16 cellular contexts compared by ENCODE assay signal in the genomic region with DNA sequence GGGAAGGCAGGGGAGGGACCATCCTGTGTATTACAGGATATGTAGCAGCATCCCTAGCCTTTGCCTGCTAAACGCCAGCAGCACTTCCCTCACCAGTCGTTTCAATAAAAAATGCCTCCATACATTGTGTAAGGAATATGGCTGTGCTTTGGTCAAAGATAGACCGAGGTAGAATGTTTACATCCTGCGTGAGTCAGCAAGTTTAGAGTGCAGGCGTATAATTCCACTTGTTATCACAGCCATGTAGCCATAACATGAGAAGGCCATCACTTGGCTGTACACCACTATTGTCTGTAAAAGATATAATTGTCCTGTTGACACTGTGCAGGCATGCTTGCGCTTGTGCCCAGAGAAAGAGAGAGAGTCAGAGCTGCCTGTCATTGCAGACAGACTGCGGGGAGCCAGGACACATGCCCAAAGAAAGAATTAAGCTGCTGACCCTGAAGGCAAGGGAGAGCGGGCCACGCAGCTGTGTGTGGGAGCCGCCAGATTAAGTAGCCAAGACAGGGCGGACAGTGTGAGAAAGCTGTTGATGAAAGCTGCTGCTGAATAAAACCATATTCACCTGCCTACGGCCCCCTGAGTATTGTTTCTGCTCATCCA.
DNase-seq lines count a peak whose midpoint lies in the region; ATAC-seq, FAIRE-seq and TF ChIP-seq lines count a peak whose summit lies in the region.
"Had no signal": no experiment of that assay in that cellular context is flagged by ENCODE, and none has a peak within 500 bp of the region (broad histone marks: within the 10 kb centered on the region; RNA-seq: fewer than 3 reads in every experiment).

No MANE protein-coding gene starts in this region.

- no peak for FAIRE-seq in pancreas (lab: Jason Lieb, UNC)
- FAIRE-seq: endothelial cell of umbilical vein had no signal

- peaks cover 1% of the 10 kb centered on the region for H3K27me3 Mint-ChIP-seq in glutamatergic neuron (ENCODE audit: unreplicated experiment)
- H3K27me3 Mint-ChIP-seq: activated CD4-positive, alpha-beta memory T cell treated with anti-CD3 and anti-CD28 coated beads, Interleukin-2, amount 10 ng/mL, durations not matched to agents 7 days and 5 days had no signal

- no peak for TF ChIP-seq POLR2A in ovary (IDR thresholded peaks at IDR 0.05)

- H3K36me3 ChIP-seq in ovary (no peaks in the 10 kb centered on the region), pancreas (no peaks in the 10 kb centered on the region), colonic mucosa (no peaks in the 10 kb centered on the region)

- ATAC-seq in pancreas, result no peak
- ATAC-seq in HG03571 (IDR thresholded peaks at IDR 0.05; ENCODE audit: unreplicated experiment), result no peak
- ATAC-seq: activated T-cell treated with anti-CD3 and anti-CD28 coated beads, Interleukin-2, amount 50 U/mL, for 72 hours; HCT116 had no signal

- H3K4me3 ChIP-seq in ovary (no peak overlapping the region), pancreas (no peak overlapping the region), colonic mucosa (no peak overlapping the region)

- intact Hi-C loops in ovary (cut with DNase I), result no loop called here
- intact Hi-C loops in pancreas (cut with DNase I), result no loop called here
- intact Hi-C loops in colonic mucosa (cut with DNase I), result no loop called here

- H3K9me3 Mint-ChIP-seq in glutamatergic neuron (ENCODE audit: unreplicated experiment), result peaks cover 10% of the 10 kb centered on the region
- H3K9me3 Mint-ChIP-seq: activated CD4-positive, alpha-beta memory T cell treated with anti-CD3 and anti-CD28 coated beads, Interleukin-2, amount 10 ng/mL, durations not matched to agents 7 days and 5 days; activated T-cell treated with anti-CD3 and anti-CD28 coated beads, Interleukin-2, amount 50 U/mL, for 72 hours had no signal

- DNase-seq in DMS153 (lab: John Stamatoyannopoulos, UW), result peak; percentile 83
- DNase-seq in NCI-H2227 treated with DMSO at 0.1 percent for 48 hours (lab: John Stamatoyannopoulos, UW), result peak; percentile 72
- DNase-seq in glutamatergic neuron, result no peak
- peak in 3 of 5 donors; percentile 44 to 74 (median 47) for DNase-seq in ovary
- no peak for DNase-seq in NK-92 (lab: John Stamatoyannopoulos, UW; ENCODE audit: unreplicated experiment)
- DNase-seq in pancreas, result no peak
- no peak for DNase-seq in colonic mucosa
- DNase-seq: activated CD4-positive, alpha-beta memory T cell treated with anti-CD3 and anti-CD28 coated beads, Interleukin-2, amount 10 ng/mL, durations not matched to agents 7 days and 5 days; activated T-cell treated with anti-CD3 and anti-CD28 coated beads, Interleukin-2, amount 50 U/mL, for 72 hours; cerebellar nuclear complex; midbrain; MV-4-11; NCI-H446 had no signal

- H3K9me3 ChIP-seq in ovary (no peaks in the 10 kb centered on the region), pancreas (no peaks in the 10 kb centered on the region), colonic mucosa (no peaks in the 10 kb centered on the region)

- WGBS in ovary, 3 donors, result 11 to 24% (median 16%) methylated on average over 12 of the region's 12 CpGs
- WGBS in pancreas, 2 donors, result 92% methylated on average over 12 of the region's 12 CpGs

- peaks cover 19% of the 10 kb centered on the region for H3K4me1 Mint-ChIP-seq in glutamatergic neuron (ENCODE audit: low read depth, unreplicated experiment)

- no peak overlapping the region for H3K4me3 Mint-ChIP-seq in glutamatergic neuron (ENCODE audit: unreplicated experiment)
- H3K4me3 Mint-ChIP-seq: activated CD4-positive, alpha-beta memory T cell treated with anti-CD3 and anti-CD28 coated beads, Interleukin-2, amount 10 ng/mL, durations not matched to agents 7 days and 5 days; activated T-cell treated with anti-CD3 and anti-CD28 coated beads, Interleukin-2, amount 50 U/mL, for 72 hours had no signal

- H3K27ac Mint-ChIP-seq in glutamatergic neuron (ENCODE audit: unreplicated experiment), result peak overlapping the region; percentile 34
- H3K27ac Mint-ChIP-seq: activated CD4-positive, alpha-beta memory T cell treated with anti-CD3 and anti-CD28 coated beads, Interleukin-2, amount 10 ng/mL, durations not matched to agents 7 days and 5 days had no signal

- H3K4me1 ChIP-seq in ovary (ENCODE audit: insufficient read depth) (peaks cover 9% of the 10 kb centered on the region), pancreas (no peaks in the 10 kb centered on the region), colonic mucosa (no peaks in the 10 kb centered on the region)

- no peak overlapping the region for H3K9ac ChIP-seq in colonic mucosa (ENCODE audit: low read depth in 2 of 2, low read length in 2 of 2)

- H3K27ac ChIP-seq in ovary, result no peak overlapping the region
- no peak overlapping the region for H3K27ac ChIP-seq in pancreas
- H3K27ac ChIP-seq in colonic mucosa, result no peak overlapping the region

- no peak for TF ChIP-seq EP300 in ovary (IDR thresholded peaks at IDR 0.05)

- no peak for TF ChIP-seq CTCF in glutamatergic neuron (IDR thresholded peaks at IDR 0.05; ENCODE audit: partially characterized antibody, unreplicated experiment)
- TF ChIP-seq CTCF in ovary (IDR thresholded peaks at IDR 0.05), result no peak
- TF ChIP-seq CTCF in pancreas (IDR thresholded peaks at IDR 0.05), result no peak
- no peak for TF ChIP-seq CTCF in colonic mucosa (IDR thresholded peaks at IDR 0.05)

- peaks cover under 1% of the 10 kb centered on the region for H3K36me3 Mint-ChIP-seq in glutamatergic neuron (ENCODE audit: unreplicated experiment)

- H3K27me3 ChIP-seq in ovary (no peaks in the 10 kb centered on the region), pancreas (no peaks in the 10 kb centered on the region), colonic mucosa (no peaks in the 10 kb centered on the region)

Comparison
In these comparisons a context has a peak if more than half of its experiments do, and no peak if none do; other contexts are left out.
1. DNase-seq: peak in DMS153 (single experiment), NCI-H2227 treated with DMSO at 0.1 percent for 48 hours (single experiment) and ovary (3 of 5); none in glutamatergic neuron (single experiment), NK-92 (single experiment), pancreas (0 of 6) and colonic mucosa (single experiment).